In genomic region chr20:24929259-24929658, GRCh38 we compare ENCODE assay signal across 8 cellular contexts. TPM values are rescaled to one million over a fixed set of nuclear protein-coding genes. Genes with fewer than 3 reads are reported as not detected.
DNase-seq lines count a peak whose midpoint lies in the region; ATAC-seq and TF ChIP-seq lines count a peak whose summit lies in the region.
"Not testable (repeated sequence)": the region's sequence is repeated elsewhere in the genome, so short reads cannot be mapped to it uniquely, and the experiment has no call there.
"Had no signal": no experiment of that assay in that cellular context is flagged by ENCODE, and none has a peak within 500 bp of the region (broad histone marks: within the 10 kb centered on the region; RNA-seq: fewer than 3 reads in every experiment).

No MANE protein-coding gene starts in this region.

- H3F3A ChIP-seq in PC-9 (ENCODE audit: insufficient read depth, low read depth), result peaks cover 20% of the 10 kb centered on the region; the same call in 1 of the 2 replicates

- not testable (repeated sequence) for H3K9ac ChIP-seq in parathyroid adenoma

- intact Hi-C loops in PC-9 (cut with micrococcal nuclease; ENCODE audit: unreplicated experiment); lower lobe of right lung (cut with DNase I); upper lobe of right lung (cut with DNase I): not testable (repeated sequence)

- H3K79me2 ChIP-seq in PC-9 (ENCODE audit: low read depth); parathyroid adenoma: not testable (repeated sequence)

- not testable (repeated sequence) for DNase-seq in PC-9; effector memory CD8-positive, alpha-beta T cell; lower lobe of right lung; upper lobe of right lung
- DNase-seq in stimulated activated effector memory CD8-positive, alpha-beta T cell treated with anti-CD3 and anti-CD28 coated beads, Interleukin-12 subunit alpha, Interleukin-12 subunit beta, amount 100 ng/mL, for 72 hours (ENCODE audit: low spot score in 2 of 2), result peak in 1 of 2 donors; percentile 43

- not testable (repeated sequence) for H3K36me3 Mint-ChIP-seq in activated T-helper 17 cell treated with anti-CD3 and anti-CD28 coated beads, Interleukin-2, amount 50 U/mL, for 72 hours (ENCODE audit: low read depth); stimulated activated effector memory CD8-positive, alpha-beta T cell treated with anti-CD3 and anti-CD28 coated beads, Interleukin-12 subunit alpha, Interleukin-12 subunit beta, amount 100 ng/mL, for 72 hours
- peaks cover 11% of the 10 kb centered on the region for H3K36me3 Mint-ChIP-seq in effector memory CD8-positive, alpha-beta T cell (ENCODE audit: insufficient read depth)

- H3K27ac ChIP-seq in PC-9 (peak overlapping the region; percentile 96), lower lobe of right lung (peak overlapping the region; percentile 89), parathyroid adenoma (peak overlapping the region; percentile 90), upper lobe of right lung (peak overlapping the region; percentile 87)

- peaks cover 18% of the 10 kb centered on the region for H3K4me1 Mint-ChIP-seq in activated T-helper 17 cell treated with anti-CD3 and anti-CD28 coated beads, Interleukin-2, amount 50 U/mL, for 72 hours
- peaks cover 33 to 42% of the 10 kb centered on the region in 2 donors for H3K4me1 Mint-ChIP-seq in effector memory CD8-positive, alpha-beta T cell (ENCODE audit: low read depth in 2 of 2)
- H3K4me1 Mint-ChIP-seq in stimulated activated effector memory CD8-positive, alpha-beta T cell treated with anti-CD3 and anti-CD28 coated beads, Interleukin-12 subunit alpha, Interleukin-12 subunit beta, amount 100 ng/mL, for 72 hours, result peaks cover 41% of the 10 kb centered on the region

- peaks cover 37% of the 10 kb centered on the region for H3K4me1 ChIP-seq in PC-9 (replicated peaks; ENCODE audit: insufficient read depth)
- H3K4me1 ChIP-seq in lower lobe of right lung, result peaks cover 18% of the 10 kb centered on the region
- peaks cover 12% of the 10 kb centered on the region for H3K4me1 ChIP-seq in parathyroid adenoma
- H3K4me1 ChIP-seq in upper lobe of right lung, result not testable (repeated sequence)

- H3K27ac Mint-ChIP-seq in activated T-helper 17 cell treated with anti-CD3 and anti-CD28 coated beads, Interleukin-2, amount 50 U/mL, for 72 hours, result peak overlapping the region; percentile 73
- H3K27ac Mint-ChIP-seq in effector memory CD8-positive, alpha-beta T cell, result peak overlapping the region; percentile 92 to 96
- H3K27ac Mint-ChIP-seq in stimulated activated effector memory CD8-positive, alpha-beta T cell treated with anti-CD3 and anti-CD28 coated beads, Interleukin-12 subunit alpha, Interleukin-12 subunit beta, amount 100 ng/mL, for 72 hours, result peak overlapping the region; percentile 94

- POLR2A ChIA-PET in PC-9 (lab: Charles Lee; ENCODE audit: unreplicated experiment), result not testable (repeated sequence)

- not testable (repeated sequence) for H3K27me3 Mint-ChIP-seq in activated T-helper 17 cell treated with anti-CD3 and anti-CD28 coated beads, Interleukin-2, amount 50 U/mL, for 72 hours; effector memory CD8-positive, alpha-beta T cell

- not testable (repeated sequence) for BruUV-seq in PC-9 (replicated peaks; lab: Mats Ljungman, UMichigan)

- CTCF ChIA-PET in PC-9 (lab: Charles Lee), result not testable (repeated sequence)

- not testable (repeated sequence) for H3K4me3 Mint-ChIP-seq in activated T-helper 17 cell treated with anti-CD3 and anti-CD28 coated beads, Interleukin-2, amount 50 U/mL, for 72 hours; effector memory CD8-positive, alpha-beta T cell; stimulated activated effector memory CD8-positive, alpha-beta T cell treated with anti-CD3 and anti-CD28 coated beads, Interleukin-12 subunit alpha, Interleukin-12 subunit beta, amount 100 ng/mL, for 72 hours

- not testable (repeated sequence) for H3K36me3 ChIP-seq in PC-9 (ENCODE audit: low read depth); lower lobe of right lung; parathyroid adenoma (ENCODE audit: control insufficient read depth, insufficient read depth, low read length); upper lobe of right lung

- not testable (repeated sequence) for H4K20me1 ChIP-seq in PC-9 (ENCODE audit: insufficient read depth)

- H3K9me3 ChIP-seq in PC-9 (ENCODE audit: insufficient read depth, low read depth); lower lobe of right lung; parathyroid adenoma (ENCODE audit: control insufficient read depth, low read length); upper lobe of right lung: not testable (repeated sequence)

- not testable (repeated sequence) for TF ChIP-seq CTCF in PC-9 (conservative IDR thresholded peaks at IDR 0.05); lower lobe of right lung (IDR thresholded peaks at IDR 0.05); parathyroid adenoma (IDR thresholded peaks at IDR 0.05); upper lobe of right lung (IDR thresholded peaks at IDR 0.05)

- H2AFZ ChIP-seq in PC-9, result not testable (repeated sequence)
- H2AFZ ChIP-seq in parathyroid adenoma, result peak overlapping the region; percentile 77

- peak overlapping the region; percentile 81 for H3K4me2 ChIP-seq in PC-9
- not testable (repeated sequence) for H3K4me2 ChIP-seq in parathyroid adenoma (ENCODE audit: low read length)

- H3K27me3 ChIP-seq in PC-9 (ENCODE audit: insufficient read depth, low read depth); lower lobe of right lung (ENCODE audit: low read depth); parathyroid adenoma (ENCODE audit: control insufficient read depth, insufficient read depth, low read length); upper lobe of right lung: not testable (repeated sequence)

- not testable (repeated sequence) for H3K9me2 ChIP-seq in PC-9 (ENCODE audit: insufficient read depth)

- H3K9me3 Mint-ChIP-seq in activated T-helper 17 cell treated with anti-CD3 and anti-CD28 coated beads, Interleukin-2, amount 50 U/mL, for 72 hours; effector memory CD8-positive, alpha-beta T cell; stimulated activated effector memory CD8-positive, alpha-beta T cell treated with anti-CD3 and anti-CD28 coated beads, Interleukin-12 subunit alpha, Interleukin-12 subunit beta, amount 100 ng/mL, for 72 hours: not testable (repeated sequence)

- ATAC-seq in activated T-helper 17 cell treated with anti-CD3 and anti-CD28 coated beads, Interleukin-2, amount 50 U/mL, for 72 hours (replicated peaks); effector memory CD8-positive, alpha-beta T cell (replicated peaks); lower lobe of right lung; stimulated activated effector memory CD8-positive, alpha-beta T cell treated with anti-CD3 and anti-CD28 coated beads, Interleukin-12 subunit alpha, Interleukin-12 subunit beta, amount 100 ng/mL, for 72 hours; upper lobe of right lung: not testable (repeated sequence)

- not testable (repeated sequence) for H3K4me3 ChIP-seq in PC-9; lower lobe of right lung; parathyroid adenoma (ENCODE audit: low read depth, low read length); upper lobe of right lung

RNA-seq across cellular contexts. Expression of gene CST7, which starts 19.8 kb away (rescaled TPM):
- total RNA-seq in PC-9 (2021), result not detected in 2 replicates
- 10 to 100 TPM; 38.2 to 41.7 TPM for total RNA-seq in activated T-helper 17 cell treated with anti-CD3 and anti-CD28 coated beads, Interleukin-2, amount 50 U/mL, for 72 hours
- total RNA-seq in lower lobe of right lung, result 11.7 TPM
- 9.6 TPM for total RNA-seq in upper lobe of right lung
- total RNA-seq: GM23248 had no signal
